Comparison of ENCODE assay signal across 11 cellular contexts in genomic region chr3:160447544-160447943, GRCh38. TPM values are rescaled to one million over a fixed set of nuclear protein-coding genes. Genes with fewer than 3 reads are reported as not detected.
DNase-seq lines count a peak whose midpoint lies in the region; ATAC-seq and TF ChIP-seq lines count a peak whose summit lies in the region.
"Had no signal": no experiment of that assay in that cellular context is flagged by ENCODE, and none has a peak within 500 bp of the region (broad histone marks: within the 10 kb centered on the region; RNA-seq: fewer than 3 reads in every experiment).

No MANE protein-coding gene starts in this region.

- DNase-seq in AG10803 (ENCODE audit: low read depth) (peak; percentile 46), HFF-Myc (ENCODE audit: extremely low read depth, low read depth) (no peak), hepatic stellate cell (ENCODE audit: low spot score) (peak; percentile 30), sciatic nerve (ENCODE audit: low spot score) (no peak), esophagus muscularis mucosa (ENCODE audit: extremely low spot score) (no peak), T-cell (no peak)
- no peak for DNase-seq in activated T-helper 2 cell treated with anti-CD3 and anti-CD28 coated beads, Interferon-gamma antibody, Interleukin-2, Interleukin-4, amounts not matched to agents 10 μg/mL and 5 μg/mL and 100 μg/mL, durations not matched to agents 14 hours and 24 hours and 36 hours (ENCODE audit: low spot score)
- DNase-seq: NCI-H748 treated with DMSO at 0.1 percent for 48 hours, retina had no signal

- TF ChIP-seq POLR2A in esophagus muscularis mucosa (IDR thresholded peaks at IDR 0.05; ENCODE audit: low read depth): no peak

- H3K27ac Mint-ChIP-seq in activated T-helper 2 cell treated with anti-CD3 and anti-CD28 coated beads, Interferon-gamma antibody, Interleukin-2, Interleukin-4, amounts not matched to agents 10 μg/mL and 5 μg/mL and 100 μg/mL, durations not matched to agents 14 hours and 24 hours and 36 hours: no peak overlapping the region
- H3K27ac Mint-ChIP-seq in T-cell: no peak overlapping the region

- no peak for TF ChIP-seq EP300 in esophagus muscularis mucosa (IDR thresholded peaks at IDR 0.05)

- peaks cover 0 to 22% (median 5%) of the 10 kb centered on the region in 4 donors for H3K27me3 ChIP-seq in esophagus muscularis mucosa

- POLR2A ChIA-PET in T-cell (lab: Charles Lee): no interaction called here

- peaks cover 0 to 11% (median 0%) of the 10 kb centered on the region in 4 donors for H3K9me3 ChIP-seq in esophagus muscularis mucosa

- ATAC-seq in sciatic nerve: no peak
- no peak for ATAC-seq in T-cell (replicated peaks in 1 of 4)
- ATAC-seq in GM18858 (IDR thresholded peaks at IDR 0.05; ENCODE audit: unreplicated experiment): no peak
- ATAC-seq: activated CD4-positive, CD25-positive, alpha-beta regulatory T cell treated with anti-CD3 and anti-CD28 coated beads, Interleukin-2, amount 50 U/mL, for 24 hours had no signal

- no peaks in the 10 kb centered on the region for H3K27me3 Mint-ChIP-seq in activated T-helper 2 cell treated with anti-CD3 and anti-CD28 coated beads, Interferon-gamma antibody, Interleukin-2, Interleukin-4, amounts not matched to agents 10 μg/mL and 5 μg/mL and 100 μg/mL, durations not matched to agents 14 hours and 24 hours and 36 hours (ENCODE audit: low read depth)
- no peaks in the 10 kb centered on the region for H3K27me3 Mint-ChIP-seq in T-cell

- TF ChIP-seq CTCF in AG10803 (conservative IDR thresholded peaks at IDR 0.05; ENCODE audit: low read length) (no peak), HFF-Myc (IDR thresholded peaks at IDR 0.05; ENCODE audit: low read depth, low read length, missing control alignments) (no peak), esophagus muscularis mucosa (IDR thresholded peaks at IDR 0.05) (no peak)

- H3K36me3 ChIP-seq in esophagus muscularis mucosa: no peaks in the 10 kb centered on the region

- peak overlapping the region; percentile 91 for H3K4me3 Mint-ChIP-seq in activated T-helper 2 cell treated with anti-CD3 and anti-CD28 coated beads, Interferon-gamma antibody, Interleukin-2, Interleukin-4, amounts not matched to agents 10 μg/mL and 5 μg/mL and 100 μg/mL, durations not matched to agents 14 hours and 24 hours and 36 hours (ENCODE audit: low read depth)
- no peak overlapping the region for H3K4me3 Mint-ChIP-seq in T-cell

- peaks cover 66% of the 10 kb centered on the region for H3K36me3 Mint-ChIP-seq in activated T-helper 2 cell treated with anti-CD3 and anti-CD28 coated beads, Interferon-gamma antibody, Interleukin-2, Interleukin-4, amounts not matched to agents 10 μg/mL and 5 μg/mL and 100 μg/mL, durations not matched to agents 14 hours and 24 hours and 36 hours (ENCODE audit: low read depth)
- peaks cover 17% of the 10 kb centered on the region for H3K36me3 Mint-ChIP-seq in T-cell

- peaks cover 5% of the 10 kb centered on the region for H3K9me3 Mint-ChIP-seq in activated T-helper 2 cell treated with anti-CD3 and anti-CD28 coated beads, Interferon-gamma antibody, Interleukin-2, Interleukin-4, amounts not matched to agents 10 μg/mL and 5 μg/mL and 100 μg/mL, durations not matched to agents 14 hours and 24 hours and 36 hours
- no peaks in the 10 kb centered on the region for H3K9me3 Mint-ChIP-seq in T-cell

- no peak overlapping the region for H3K4me3 ChIP-seq in AG10803 (ENCODE audit: low read length)
- H3K4me3 ChIP-seq in HFF-Myc (replicated peaks; ENCODE audit: low read depth, low read length): peak overlapping the region; percentile 89
- no peak overlapping the region for H3K4me3 ChIP-seq in esophagus muscularis mucosa

- no peak overlapping the region for H3K27ac ChIP-seq in esophagus muscularis mucosa (replicated peaks in 1 of 4)

- intact Hi-C loops in activated T-helper 2 cell treated with anti-CD3 and anti-CD28 coated beads, Interferon-gamma antibody, Interleukin-2, Interleukin-4, amounts not matched to agents 10 μg/mL and 5 μg/mL and 100 μg/mL, durations not matched to agents 14 hours and 24 hours and 36 hours (cut with micrococcal nuclease): loop anchor here (5.0 kb wide), 1 partner anchor 310 kb away; the partner anchor contains the start of gene PPM1L
- intact Hi-C loops in sciatic nerve (cut with DNase I) (no loop called here), esophagus muscularis mucosa (cut with DNase I) (no loop called here)

- peaks cover 14 to 27% (median 21%) of the 10 kb centered on the region in 4 donors for H3K4me1 ChIP-seq in esophagus muscularis mucosa

- peaks cover 49% of the 10 kb centered on the region for H3K4me1 Mint-ChIP-seq in activated T-helper 2 cell treated with anti-CD3 and anti-CD28 coated beads, Interferon-gamma antibody, Interleukin-2, Interleukin-4, amounts not matched to agents 10 μg/mL and 5 μg/mL and 100 μg/mL, durations not matched to agents 14 hours and 24 hours and 36 hours (ENCODE audit: low read depth)
- H3K4me1 Mint-ChIP-seq in T-cell: peaks cover 38 to 55% (median 53%) of the 10 kb centered on the region in 3 donors

- WGBS in esophagus muscularis mucosa: 48% methylated on average over 3 of the region's 3 CpGs

- CTCF ChIA-PET in T-cell (lab: Charles Lee): no interaction called here

RNA-seq across cellular contexts. Expression of gene TRIM59, which starts 2.0 kb away (rescaled TPM):
- 35.9 and 37.0 TPM in 2 replicates for total RNA-seq in activated T-helper 2 cell treated with anti-CD3 and anti-CD28 coated beads, Interferon-gamma antibody, Interleukin-2, Interleukin-4, amounts not matched to agents 10 μg/mL and 5 μg/mL and 100 μg/mL, durations not matched to agents 14 hours and 24 hours and 36 hours
- total RNA-seq in sciatic nerve (1.4 TPM), esophagus muscularis mucosa (1 to 10 TPM; 1.3 to 3.8 (median 1.9) TPM), T-cell (10 to 100 TPM; 14.5 to 25.2 (median 17.7) TPM)

RNA-seq across cellular contexts. Expression of gene SMC4, which starts 48.1 kb away (rescaled TPM):
- total RNA-seq in activated T-helper 2 cell treated with anti-CD3 and anti-CD28 coated beads, Interferon-gamma antibody, Interleukin-2, Interleukin-4, amounts not matched to agents 10 μg/mL and 5 μg/mL and 100 μg/mL, durations not matched to agents 14 hours and 24 hours and 36 hours: 180 and 194 TPM in 2 replicates
- total RNA-seq in sciatic nerve: 21.4 TPM
- total RNA-seq in esophagus muscularis mucosa: 10 to 100 TPM; 14.7 to 19.8 (median 17.9) TPM
- total RNA-seq in T-cell: 10 to 100 TPM; 41.9 to 63.1 (median 51.2) TPM

RNA-seq across cellular contexts. Expression of gene IFT80, which starts 48.5 kb away (rescaled TPM):
- 16.6 and 19.2 TPM in 2 replicates for total RNA-seq in activated T-helper 2 cell treated with anti-CD3 and anti-CD28 coated beads, Interferon-gamma antibody, Interleukin-2, Interleukin-4, amounts not matched to agents 10 μg/mL and 5 μg/mL and 100 μg/mL, durations not matched to agents 14 hours and 24 hours and 36 hours
- 26.8 TPM for total RNA-seq in sciatic nerve
- 10 to 100 TPM in 1 of 4 donors, 1 to 10 TPM in 3; 5.5 to 11.9 (median 9.7) TPM for total RNA-seq in esophagus muscularis mucosa
- total RNA-seq in T-cell: 10 to 100 TPM; 22.5 to 34.2 (median 26.4) TPM

Comparison
In these comparisons a context has a peak if more than half of its experiments do, and no peak if none do; other contexts are left out.
1. DNase-seq: peak in AG10803 (single experiment) and hepatic stellate cell (single experiment); none in HFF-Myc (single experiment), activated T-helper 2 cell treated with anti-CD3 and anti-CD28 coated beads, Interferon-gamma antibody, Interleukin-2, Interleukin-4, amounts not matched to agents 10 μg/mL and 5 μg/mL and 100 μg/mL, durations not matched to agents 14 hours and 24 hours and 36 hours (single experiment), sciatic nerve (single experiment), esophagus muscularis mucosa (single experiment) and T-cell (0 of 34).